ENCODE assay signal across 9 cellular contexts in the genomic region with DNA sequence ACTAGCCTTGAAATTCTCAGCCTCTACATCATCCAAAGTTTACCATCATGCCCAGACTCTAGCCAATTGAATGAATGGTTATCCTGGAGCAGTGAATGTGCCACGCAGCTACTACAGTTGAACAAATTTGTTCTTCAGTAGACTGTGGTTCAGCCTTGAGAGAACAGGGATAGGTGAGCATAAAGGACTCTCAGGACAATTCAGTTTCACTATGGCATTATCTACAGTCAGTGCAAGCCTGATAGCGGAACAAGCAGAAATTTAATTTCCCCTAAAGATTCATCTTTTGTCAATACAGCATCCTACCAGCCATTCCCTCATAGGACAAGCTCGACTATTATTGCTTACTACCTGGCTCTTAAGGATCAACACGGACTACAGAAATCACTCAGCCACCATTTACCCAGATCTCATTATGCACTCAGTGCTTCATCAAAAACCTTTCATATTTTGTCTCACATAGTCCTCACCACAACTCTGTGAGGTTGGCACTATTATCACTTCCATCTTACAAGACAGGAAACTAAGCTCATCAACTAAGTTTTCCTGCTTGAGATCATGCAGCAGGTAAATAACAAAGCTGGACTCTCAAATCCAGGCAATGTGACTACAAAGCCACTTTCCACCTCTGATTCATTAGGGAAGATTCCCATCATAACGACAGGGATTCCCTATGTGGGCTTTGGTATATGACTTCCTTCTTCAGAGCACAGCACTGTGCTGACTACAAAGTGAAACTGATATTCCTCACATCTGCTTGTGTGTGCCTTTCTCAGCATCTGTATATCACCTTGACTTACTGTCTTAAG.
A peak's percentile ranks its signal among the peaks of the same experiment; 100 is the strongest.
DNase-seq lines count a peak whose midpoint lies in the region; ATAC-seq and TF ChIP-seq lines count a peak whose summit lies in the region.
"Had no signal": no experiment of that assay in that cellular context is flagged by ENCODE, and none has a peak within 500 bp of the region (broad histone marks: within the 10 kb centered on the region; RNA-seq: fewer than 3 reads in every experiment).

No MANE protein-coding gene starts in this region.

- H3K9me3 ChIP-seq in vagina (no peaks in the 10 kb centered on the region), prostate gland (no peaks in the 10 kb centered on the region)

- H3K27me3 Mint-ChIP-seq in dendritic cell treated with granulocyte-macrophage colony-stimulating factor and Interleukin-4, amounts not matched to agents 40 ng/mL and 50 ng/mL, for 4 days: no peaks in the 10 kb centered on the region

- TF ChIP-seq POLR2A in vagina (IDR thresholded peaks at IDR 0.05): no peak
- TF ChIP-seq POLR2A in prostate gland (IDR thresholded peaks at IDR 0.05): no peak

- WGBS in prostate gland: 83% methylated on average over 5 of the region's 5 CpGs

- H3K4me3 ChIP-seq in vagina: no peak overlapping the region
- no peak overlapping the region for H3K4me3 ChIP-seq in prostate gland

- peak overlapping the region; percentile 50 for H3K27ac Mint-ChIP-seq in dendritic cell treated with granulocyte-macrophage colony-stimulating factor and Interleukin-4, amounts not matched to agents 40 ng/mL and 50 ng/mL, for 4 days

- no peaks in the 10 kb centered on the region for H3K36me3 Mint-ChIP-seq in dendritic cell treated with granulocyte-macrophage colony-stimulating factor and Interleukin-4, amounts not matched to agents 40 ng/mL and 50 ng/mL, for 4 days (ENCODE audit: low read depth)

- TF ChIP-seq CTCF in vagina (IDR thresholded peaks at IDR 0.05): no peak
- TF ChIP-seq CTCF in prostate gland (IDR thresholded peaks at IDR 0.05): no peak

- H3K4me1 ChIP-seq in vagina (no peaks in the 10 kb centered on the region), prostate gland (replicated peaks) (no peaks in the 10 kb centered on the region)

- H3K4me1 Mint-ChIP-seq in dendritic cell treated with granulocyte-macrophage colony-stimulating factor and Interleukin-4, amounts not matched to agents 40 ng/mL and 50 ng/mL, for 4 days (ENCODE audit: low read depth): peaks cover 30% of the 10 kb centered on the region

- DNase-seq in D341Med (ENCODE audit: low spot score) (no peak), SW480 (ENCODE audit: low spot score) (no peak), vagina (ENCODE audit: extremely low spot score in 2 of 2) (no peak), prostate gland (ENCODE audit: low spot score) (no peak)

- H3K27me3 ChIP-seq in vagina (no peaks in the 10 kb centered on the region), prostate gland (replicated peaks; ENCODE audit: insufficient read depth) (no peaks in the 10 kb centered on the region)

- H3K27ac ChIP-seq in vagina (no peak overlapping the region), prostate gland (no peak overlapping the region)
- H3K27ac ChIP-seq: KMS-11 had no signal

- no peaks in the 10 kb centered on the region for H3K9me3 Mint-ChIP-seq in dendritic cell treated with granulocyte-macrophage colony-stimulating factor and Interleukin-4, amounts not matched to agents 40 ng/mL and 50 ng/mL, for 4 days

- intact Hi-C loops in dendritic cell treated with granulocyte-macrophage colony-stimulating factor and Interleukin-4, amounts not matched to agents 40 ng/mL and 50 ng/mL, for 4 days (cut with micrococcal nuclease): no loop called here
- intact Hi-C loops in vagina (cut with DNase I): no loop called here
- intact Hi-C loops in prostate gland (cut with DNase I): no loop called here

- no peaks in the 10 kb centered on the region for H3K36me3 ChIP-seq in vagina
- H3K36me3 ChIP-seq in prostate gland: no peaks in the 10 kb centered on the region

- peak; percentile 91 for ATAC-seq in GM18502 (IDR thresholded peaks at IDR 0.05; ENCODE audit: poor library complexity, unreplicated experiment)
- ATAC-seq in GM21360 (IDR thresholded peaks at IDR 0.05; ENCODE audit: unreplicated experiment): peak; percentile 87
- peak; percentile 74 for ATAC-seq in HG03175 (IDR thresholded peaks at IDR 0.05; ENCODE audit: unreplicated experiment)

- H3K4me3 Mint-ChIP-seq in dendritic cell treated with granulocyte-macrophage colony-stimulating factor and Interleukin-4, amounts not matched to agents 40 ng/mL and 50 ng/mL, for 4 days: peak overlapping the region; percentile 13
